9 cellular contexts compared by ENCODE assay signal in the genomic region with DNA sequence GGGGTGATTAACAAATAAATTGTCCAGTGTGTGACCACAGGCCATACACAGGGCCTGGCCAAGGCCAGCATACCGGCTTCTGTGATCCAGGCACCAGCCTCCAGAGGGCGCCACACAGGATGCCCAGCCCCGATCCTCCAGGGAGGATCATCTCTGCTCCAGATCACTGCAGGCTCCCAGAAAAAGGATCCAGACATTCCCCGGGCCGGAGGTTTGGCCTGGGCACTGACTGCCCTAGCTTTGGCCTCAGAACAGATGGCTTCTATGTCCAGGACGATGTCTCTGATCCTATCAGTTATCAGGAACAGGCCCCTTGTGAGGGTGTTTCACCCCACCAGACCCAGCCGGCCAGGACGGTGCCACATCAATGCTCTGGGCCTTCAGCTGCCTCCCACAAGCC.
DNase-seq lines count a peak whose midpoint lies in the region; ATAC-seq and TF ChIP-seq lines count a peak whose summit lies in the region.
"Had no signal": no experiment of that assay in that cellular context is flagged by ENCODE, and none has a peak within 500 bp of the region (broad histone marks: within the 10 kb centered on the region; RNA-seq: fewer than 3 reads in every experiment).

No MANE protein-coding gene starts in this region.

- no peaks in the 10 kb centered on the region for H3F3A ChIP-seq in DOHH2 (ENCODE audit: control insufficient read depth, insufficient read depth)

- H3K4me3 ChIP-seq in DOHH2 (ENCODE audit: low read length) (no peak overlapping the region), choroid plexus epithelial cell (ENCODE audit: low read depth, low read length) (no peak overlapping the region), mesenchymal stem cell (ENCODE audit: insufficient read depth in 1 of 2, low read depth in 1 of 2, low read length in 2 of 2) (no peak overlapping the region)

- DNase-seq in OCI-M1 (lab: John Stamatoyannopoulos, UW) (peak; percentile 51), choroid plexus epithelial cell (ENCODE audit: low read depth) (peak; percentile 54), mesenchymal stem cell (peak; percentile 41), GOT3 (lab: John Stamatoyannopoulos, UW) (no peak)

- no peak overlapping the region for H3K4ac ChIP-seq in mesenchymal stem cell (ENCODE audit: low read depth in 1 of 2, low read length in 2 of 2)

- no peaks in the 10 kb centered on the region for H3K9me3 ChIP-seq in DOHH2 (ENCODE audit: control insufficient read depth, insufficient read depth, low read length)
- H3K9me3 ChIP-seq in mesenchymal stem cell (ENCODE audit: control insufficient read depth, low read length), result no peaks in the 10 kb centered on the region

- ATAC-seq in GM21619 (IDR thresholded peaks at IDR 0.05; ENCODE audit: unreplicated experiment) (peak; percentile 55), HG02870 (IDR thresholded peaks at IDR 0.05; ENCODE audit: unreplicated experiment) (no peak), GM19452 (IDR thresholded peaks at IDR 0.05; ENCODE audit: unreplicated experiment) (no peak)
- ATAC-seq: T-cell had no signal

- no peaks in the 10 kb centered on the region for H4K20me1 ChIP-seq in DOHH2 (ENCODE audit: control insufficient read depth, insufficient read depth, low read depth, low read length)

- TF ChIP-seq CTCF in DOHH2 (IDR thresholded peaks at IDR 0.05; ENCODE audit: low read depth, low read length, poor library complexity, severe bottlenecking), result peak; percentile 89
- TF ChIP-seq CTCF in choroid plexus epithelial cell (conservative IDR thresholded peaks at IDR 0.05; ENCODE audit: low read depth, low read length), result peak; percentile 85

- H3K27ac ChIP-seq in DOHH2 (ENCODE audit: low read depth, low read length) (no peak overlapping the region), mesenchymal stem cell (ENCODE audit: low read length, poor library complexity, severe bottlenecking) (no peak overlapping the region)

- no peak overlapping the region for H3K23ac ChIP-seq in mesenchymal stem cell (ENCODE audit: low read length in 2 of 2)

- no peaks in the 10 kb centered on the region for H3K79me2 ChIP-seq in DOHH2 (ENCODE audit: control insufficient read depth, low read length)

- H2AFZ ChIP-seq in mesenchymal stem cell (ENCODE audit: low read depth, low read length), result no peak overlapping the region

- no peak overlapping the region for H4K8ac ChIP-seq in mesenchymal stem cell (ENCODE audit: low read length)

- H3K4me1 ChIP-seq in DOHH2 (ENCODE audit: control insufficient read depth, low read length) (peaks cover 3% of the 10 kb centered on the region), mesenchymal stem cell (ENCODE audit: control insufficient read depth, insufficient read depth, low read depth, low read length) (peaks cover 15% of the 10 kb centered on the region)

- no peak overlapping the region for H2AK5ac ChIP-seq in mesenchymal stem cell (ENCODE audit: low read length, severe bottlenecking)

- no peaks in the 10 kb centered on the region for H3K9me2 ChIP-seq in DOHH2 (replicated peaks; ENCODE audit: control insufficient read depth, low read length)

- H2BK120ac ChIP-seq in mesenchymal stem cell (ENCODE audit: low read depth, low read length), result no peak overlapping the region

- no peak overlapping the region for H3K9ac ChIP-seq in mesenchymal stem cell (ENCODE audit: low read length)

- 55% methylated on average over 8 of the region's 8 CpGs for WGBS in mesenchymal stem cell

- H4K91ac ChIP-seq in mesenchymal stem cell (ENCODE audit: low read length), result no peak overlapping the region

- no peak overlapping the region for H3K18ac ChIP-seq in mesenchymal stem cell (ENCODE audit: low read depth in 1 of 2, low read length in 2 of 2)

- no peak overlapping the region for H2BK15ac ChIP-seq in mesenchymal stem cell (ENCODE audit: low read depth, poor library complexity, severe bottlenecking)

- H3K4me2 ChIP-seq in DOHH2 (ENCODE audit: low read length), result no peak overlapping the region
- no peak overlapping the region for H3K4me2 ChIP-seq in mesenchymal stem cell (ENCODE audit: low read length, poor library complexity, severe bottlenecking)

- H2BK12ac ChIP-seq in mesenchymal stem cell (ENCODE audit: low read length in 2 of 2), result no peak overlapping the region

- no peaks in the 10 kb centered on the region for H3K79me1 ChIP-seq in mesenchymal stem cell (replicated peaks; ENCODE audit: low read length, poor library complexity, severe bottlenecking)

- H2BK5ac ChIP-seq in mesenchymal stem cell (ENCODE audit: low read depth, low read length, poor library complexity, severe bottlenecking), result no peak overlapping the region

- no peaks in the 10 kb centered on the region for H3K36me3 ChIP-seq in DOHH2 (ENCODE audit: control insufficient read depth, low read length)
- no peaks in the 10 kb centered on the region for H3K36me3 ChIP-seq in mesenchymal stem cell (ENCODE audit: control insufficient read depth in 1 of 2, insufficient read depth in 2 of 2, low read depth in 1 of 2, low read length in 2 of 2)

- no peak overlapping the region for H3K14ac ChIP-seq in mesenchymal stem cell (ENCODE audit: low read length in 2 of 2)

- H3K27me3 ChIP-seq in DOHH2 (ENCODE audit: control insufficient read depth, low read length), result peaks cover 3% of the 10 kb centered on the region
- peaks cover 2 to 46% of the 10 kb centered on the region in 2 experiments for H3K27me3 ChIP-seq in mesenchymal stem cell (ENCODE audit: control insufficient read depth in 1 of 2, insufficient read depth in 1 of 2, low read length in 2 of 2)
